In the genomic region with DNA sequence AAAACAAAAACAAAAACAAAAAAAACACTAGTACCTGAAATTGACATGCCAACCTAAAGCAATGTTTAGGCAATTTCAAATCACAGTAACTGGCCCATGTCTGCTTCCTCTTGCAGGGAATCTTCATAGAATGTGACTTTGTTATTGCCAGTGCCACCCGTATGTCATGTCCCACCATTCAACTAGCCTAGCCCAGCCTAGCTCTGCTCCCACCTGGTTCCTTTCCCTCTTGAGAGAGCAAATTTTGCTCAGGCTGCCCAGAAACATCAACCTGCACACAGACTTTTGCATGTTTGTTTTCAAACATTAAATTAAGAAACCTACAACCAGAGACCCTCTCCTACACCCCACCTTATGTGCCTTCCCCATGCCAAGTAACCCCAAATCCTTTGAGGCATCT, we compare ENCODE assay signal across 10 cellular contexts.
DNase-seq lines count a peak whose midpoint lies in the region; ATAC-seq, FAIRE-seq and TF ChIP-seq lines count a peak whose summit lies in the region.
"Had no signal": no experiment of that assay in that cellular context is flagged by ENCODE, and none has a peak within 500 bp of the region (broad histone marks: within the 10 kb centered on the region; RNA-seq: fewer than 3 reads in every experiment).

No MANE protein-coding gene starts in this region.

- no peak for TF ChIP-seq EP300 in upper lobe of left lung (IDR thresholded peaks at IDR 0.05)

- H3K27me3 ChIP-seq in breast epithelium (no peaks in the 10 kb centered on the region), mammary epithelial cell (ENCODE audit: insufficient read depth, low read length) (no peaks in the 10 kb centered on the region), mononuclear cell (ENCODE audit: insufficient read depth, low read length) (no peaks in the 10 kb centered on the region), upper lobe of left lung (no peaks in the 10 kb centered on the region)

- CTCF ChIA-PET in MCF 10A (lab: Yijun Ruan, JAX), result interaction anchor here (0.6 to 3.7 kb wide), 22 partner anchors 12 to 1876 kb away, joined by 3 to 42 read pairs (median 3); partner anchors contain the start of gene SGK1
- CTCF ChIA-PET in mammary epithelial cell (lab: Charles Lee; ENCODE audit: low non-redundant PET), result interaction anchor here (1.0 kb wide), 1 partner anchor 412 kb away, joined by 3 read pairs; no protein-coding TSS in a partner anchor

- intact Hi-C loops in breast epithelium (cut with DNase I; ENCODE audit: low total_unique reads), result loop anchor here (10.0 kb wide), 1 partner anchor 648 kb away; no protein-coding TSS in a partner anchor
- intact Hi-C loops in MCF 10A (cut with micrococcal nuclease), result loop anchor here (5.0 kb wide), 1 partner anchor 245 kb away; no protein-coding TSS in a partner anchor
- intact Hi-C loops in mammary epithelial cell (cut with micrococcal nuclease), result loop anchor here (5.0 to 10.0 kb wide), 3 partner anchors 140 to 195 kb away; partner anchors contain the start of gene SGK1

- H3K27ac ChIP-seq in breast epithelium (peak overlapping the region; percentile 83 to 95), mammary epithelial cell (ENCODE audit: insufficient read depth, low read depth, low read length) (no peak overlapping the region), upper lobe of left lung (peak overlapping the region; percentile 97 to 100 (median 99))

- peaks cover 26% of the 10 kb centered on the region for H3K4me1 Mint-ChIP-seq in MCF 10A (ENCODE audit: insufficient read depth, unreplicated experiment)

- TF ChIP-seq CTCF in breast epithelium (IDR thresholded peaks at IDR 0.05) (no peak), MCF 10A (IDR thresholded peaks at IDR 0.05; ENCODE audit: unreplicated experiment) (no peak), mammary epithelial cell (conservative IDR thresholded peaks at IDR 0.05 in 1 of 2, IDR thresholded peaks at IDR 0.05 in 1 of 2; ENCODE audit: extremely low read depth in 1 of 2, insufficient read depth in 1 of 2, low read depth in 1 of 2, low read length in 2 of 2) (no peak), upper lobe of left lung (IDR thresholded peaks at IDR 0.05) (no peak)

- dilution Hi-C loops in mammary epithelial cell (cut with HindIII; ENCODE audit: low sequenced_read_pairs), result no loop called here

- H3K4me1 ChIP-seq in breast epithelium, result peaks cover 0 to 5% of the 10 kb centered on the region in 2 donors
- peaks cover 26% of the 10 kb centered on the region for H3K4me1 ChIP-seq in mammary epithelial cell (ENCODE audit: insufficient read depth, low read length)
- peaks cover 37% of the 10 kb centered on the region for H3K4me1 ChIP-seq in mononuclear cell (ENCODE audit: insufficient read depth, low read length)
- H3K4me1 ChIP-seq in upper lobe of left lung, result peaks cover 19 to 32% (median 28%) of the 10 kb centered on the region in 4 donors

- H3K9ac ChIP-seq in mammary epithelial cell (ENCODE audit: insufficient read depth, low read length), result no peak overlapping the region

- H3K4me3 ChIP-seq in breast epithelium, result peak overlapping the region in 2 of 3 donors; percentile 42 to 65
- no peak overlapping the region for H3K4me3 ChIP-seq in mammary epithelial cell (replicated peaks in 1 of 3; ENCODE audit: insufficient read depth in 1 of 3, low read depth in 2 of 3, low read length in 3 of 3)
- peak overlapping the region; percentile 47 for H3K4me3 ChIP-seq in mononuclear cell (ENCODE audit: low read length)
- peak overlapping the region; percentile 20 to 81 (median 74) for H3K4me3 ChIP-seq in upper lobe of left lung

- TF ChIP-seq POLR2A in breast epithelium (IDR thresholded peaks at IDR 0.05) (no peak), upper lobe of left lung (IDR thresholded peaks at IDR 0.05) (no peak), GM12892 (IDR thresholded peaks at IDR 0.05; ENCODE audit: low read depth, low read length) (no peak)

- H2AFZ ChIP-seq in mammary epithelial cell (ENCODE audit: low read depth, low read length), result peak overlapping the region; percentile 86

- ATAC-seq in upper lobe of left lung (ENCODE audit: low FRiP score in 2 of 2), result no peak

- H3K36me3 ChIP-seq in breast epithelium (peaks cover 8% of the 10 kb centered on the region), mammary epithelial cell (ENCODE audit: insufficient read depth, low read length) (peaks cover 9% of the 10 kb centered on the region), upper lobe of left lung (peaks cover 6 to 16% (median 11%) of the 10 kb centered on the region in 4 donors)

- in situ Hi-C loops in mammary epithelial cell (cut with MboI; ENCODE audit: low sequenced_read_pairs in 2 of 2), result loop anchor here in 1 of 2 donors (10.0 kb wide), 2 partner anchors 338 to 708 kb away; no protein-coding TSS in a partner anchor

- no peak overlapping the region for H3K4me2 ChIP-seq in mammary epithelial cell (ENCODE audit: insufficient read depth, low read depth, low read length)

- no peaks in the 10 kb centered on the region for H3K9me3 Mint-ChIP-seq in MCF 10A (ENCODE audit: unreplicated experiment)

- H3K9me3 ChIP-seq in breast epithelium, result no peaks in the 10 kb centered on the region
- no peaks in the 10 kb centered on the region for H3K9me3 ChIP-seq in mammary epithelial cell (replicated peaks; ENCODE audit: insufficient read depth, low read length)
- no peaks in the 10 kb centered on the region for H3K9me3 ChIP-seq in mononuclear cell (ENCODE audit: low read depth, low read length)
- no peaks in the 10 kb centered on the region for H3K9me3 ChIP-seq in upper lobe of left lung

- H4K20me1 ChIP-seq in mammary epithelial cell (ENCODE audit: insufficient read depth, low read length), result no peaks in the 10 kb centered on the region

- H3K4me3 Mint-ChIP-seq in MCF 10A (ENCODE audit: unreplicated experiment), result no peak overlapping the region

- DNase-seq in breast epithelium (ENCODE audit: low spot score in 2 of 2) (no peak), MCF 10A (ENCODE audit: unreplicated experiment) (no peak), mammary epithelial cell (no peak), upper lobe of left lung (no peak), SIG-M5 treated with dmso at 0.1 percent for 504 hours (lab: John Stamatoyannopoulos, UW; ENCODE audit: unreplicated experiment) (no peak), SIG-M5 (lab: John Stamatoyannopoulos, UW) (no peak), GM12892 (ENCODE audit: insufficient read length) (no peak)
- DNase-seq: NCI-H1105; stimulated activated CD4-positive, alpha-beta T cell treated with anti-CD3 and anti-CD28 coated beads, Interleukin-12 subunit alpha, Interleukin-12 subunit beta, amount 100 ng/mL, for 4 hours had no signal

- H3K27me3 Mint-ChIP-seq in MCF 10A (ENCODE audit: insufficient read depth, unreplicated experiment), result no peaks in the 10 kb centered on the region

- no peak for FAIRE-seq in GM12892 (lab: Jason Lieb, UNC)

- peaks cover 24% of the 10 kb centered on the region for H3K79me2 ChIP-seq in mammary epithelial cell (ENCODE audit: insufficient read depth, low read length)

- POLR2A ChIA-PET in MCF 10A (lab: Yijun Ruan, JAX), result interaction anchor here (0.7 to 4.0 kb wide), 12 partner anchors 97 to 650 kb away, joined by 3 to 26 read pairs (median 4); no protein-coding TSS in a partner anchor

- no peak overlapping the region for H3K27ac Mint-ChIP-seq in MCF 10A (ENCODE audit: low read depth, unreplicated experiment)

- H3K36me3 Mint-ChIP-seq in MCF 10A (ENCODE audit: insufficient read depth, unreplicated experiment), result peaks cover 27% of the 10 kb centered on the region

- WGBS in mammary epithelial cell (ENCODE audit: low coverage, missing lambda C conversion rate), result 91% methylated on average over 1 of the region's 1 CpG
- 53% methylated on average over 1 of the region's 1 CpG for WGBS in upper lobe of left lung, 2 donors

- BruUV-seq in MCF 10A (replicated peaks; lab: Mats Ljungman, UMichigan), result no TSS peak
- no TSS peak for BruUV-seq in mammary epithelial cell (replicated peaks; lab: Mats Ljungman, UMichigan)

Comparison
In these comparisons a context has a peak if more than half of its experiments do, and no peak if none do; other contexts are left out.
1. H3K4me3 ChIP-seq: peak in breast epithelium (2 of 3), mononuclear cell (single experiment) and upper lobe of left lung (4 of 4); none in mammary epithelial cell (0 of 3).